In the genomic region with DNA sequence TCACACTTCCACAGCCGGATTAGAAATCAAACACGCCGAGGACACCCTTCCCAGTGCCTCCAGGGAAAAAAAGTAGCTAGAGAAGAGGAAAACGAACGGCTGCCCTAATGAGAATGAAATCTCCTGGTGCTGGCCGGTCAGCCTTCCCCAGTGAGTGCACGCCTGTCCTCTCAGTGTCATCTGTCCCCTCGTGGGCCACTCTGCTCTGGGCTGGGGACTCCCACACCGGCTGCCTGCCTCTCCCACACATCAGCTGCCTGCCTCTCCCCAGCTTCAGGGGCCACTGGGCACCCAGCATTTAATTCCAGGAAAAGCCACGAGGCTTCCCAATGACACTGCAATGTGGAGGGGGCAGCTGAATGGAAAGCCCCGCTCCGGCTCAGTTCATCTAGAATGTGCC, we compare ENCODE assay signal across 2 cellular contexts.
TF ChIP-seq lines count a peak whose summit lies in the region.

No MANE protein-coding gene starts in this region.

TF ChIP-seq in IMR-90, 13 proteins besides CTCF, POLR2A, EP300 and RAD21:
- no peak for TF ChIP-seq NFE2L2 (IDR thresholded peaks at IDR 0.05; ENCODE audit: low read depth, low read length)
- no peak for TF ChIP-seq RFX5 (IDR thresholded peaks at IDR 0.05; ENCODE audit: low read depth, low read length)
- TF ChIP-seq, protein P1, sequence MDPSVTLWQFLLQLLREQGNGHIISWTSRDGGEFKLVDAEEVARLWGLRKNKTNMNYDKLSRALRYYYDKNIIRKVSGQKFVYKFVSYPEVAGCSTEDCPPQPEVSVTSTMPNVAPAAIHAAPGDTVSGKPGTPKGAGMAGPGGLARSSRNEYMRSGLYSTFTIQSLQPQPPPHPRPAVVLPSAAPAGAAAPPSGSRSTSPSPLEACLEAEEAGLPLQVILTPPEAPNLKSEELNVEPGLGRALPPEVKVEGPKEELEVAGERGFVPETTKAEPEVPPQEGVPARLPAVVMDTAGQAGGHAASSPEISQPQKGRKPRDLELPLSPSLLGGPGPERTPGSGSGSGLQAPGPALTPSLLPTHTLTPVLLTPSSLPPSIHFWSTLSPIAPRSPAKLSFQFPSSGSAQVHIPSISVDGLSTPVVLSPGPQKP (IDR thresholded peaks at IDR 0.05; ENCODE audit: borderline replicate concordance, low read depth, low read length): no peak
- no peak for TF ChIP-seq MAZ (IDR thresholded peaks at IDR 0.05; ENCODE audit: borderline replicate concordance, low read depth, low read length)
- no peak for TF ChIP-seq RCOR1 (IDR thresholded peaks at IDR 0.05; ENCODE audit: insufficient replicate concordance, low read length)
- TF ChIP-seq FOS (IDR thresholded peaks at IDR 0.05; ENCODE audit: low read depth, low read length): no peak
- no peak for TF ChIP-seq CEBPB (IDR thresholded peaks at IDR 0.05; ENCODE audit: low read depth, low read length)
- no peak for TF ChIP-seq CHD1 (IDR thresholded peaks at IDR 0.05; ENCODE audit: low read depth, low read length)
- TF ChIP-seq SMC3 (IDR thresholded peaks at IDR 0.05; ENCODE audit: low read depth, low read length): no peak
- TF ChIP-seq MAFK (IDR thresholded peaks at IDR 0.05; ENCODE audit: low read depth, low read length): no peak
- TF ChIP-seq MXI1 (IDR thresholded peaks at IDR 0.05; ENCODE audit: borderline replicate concordance, low read depth, low read length): no peak
- TF ChIP-seq BHLHE40 (IDR thresholded peaks at IDR 0.05; ENCODE audit: low read depth, low read length): no peak
- TF ChIP-seq, protein P2, sequence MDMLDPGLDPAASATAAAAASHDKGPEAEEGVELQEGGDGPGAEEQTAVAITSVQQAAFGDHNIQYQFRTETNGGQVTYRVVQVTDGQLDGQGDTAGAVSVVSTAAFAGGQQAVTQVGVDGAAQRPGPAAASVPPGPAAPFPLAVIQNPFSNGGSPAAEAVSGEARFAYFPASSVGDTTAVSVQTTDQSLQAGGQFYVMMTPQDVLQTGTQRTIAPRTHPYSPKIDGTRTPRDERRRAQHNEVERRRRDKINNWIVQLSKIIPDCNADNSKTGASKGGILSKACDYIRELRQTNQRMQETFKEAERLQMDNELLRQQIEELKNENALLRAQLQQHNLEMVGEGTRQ (IDR thresholded peaks at IDR 0.05; ENCODE audit: low read depth, low read length): no peak

TF ChIP-seq in WTC11, 78 proteins besides CTCF, POLR2A, EP300 and RAD21:
- TF ChIP-seq NR1H2 (CRISPR knock-in tag; IDR thresholded peaks at IDR 0.05) (no peak), ZNF416 (CRISPR knock-in tag; IDR thresholded peaks at IDR 0.05) (no peak), ETV6 (CRISPR knock-in tag; IDR thresholded peaks at IDR 0.05) (no peak), CREB1 (CRISPR knock-in tag; IDR thresholded peaks at IDR 0.05) (no peak), RORB (CRISPR knock-in tag; IDR thresholded peaks at IDR 0.05) (no peak), FOXP1 (CRISPR knock-in tag; IDR thresholded peaks at IDR 0.05; ENCODE audit: borderline replicate concordance) (no peak), TEAD1 (CRISPR knock-in tag; IDR thresholded peaks at IDR 0.05) (no peak), SMAD3 (CRISPR knock-in tag; IDR thresholded peaks at IDR 0.05; ENCODE audit: borderline replicate concordance) (no peak), ZNF671 (CRISPR knock-in tag; IDR thresholded peaks at IDR 0.05) (no peak), OVOL2 (CRISPR knock-in tag; IDR thresholded peaks at IDR 0.05; ENCODE audit: borderline replicate concordance) (no peak), MYBL2 (CRISPR knock-in tag; IDR thresholded peaks at IDR 0.05) (no peak)
